In genomic region chr7:29854257-29854938, GRCh38 we compare ENCODE assay signal across 12 cellular contexts. TPM values are rescaled to one million over a fixed set of nuclear protein-coding genes. Genes with fewer than 3 reads are reported as not detected.
DNase-seq lines count a peak whose midpoint lies in the region; ATAC-seq, FAIRE-seq and TF ChIP-seq lines count a peak whose summit lies in the region.
"Had no signal": no experiment of that assay in that cellular context is flagged by ENCODE, and none has a peak within 500 bp of the region (broad histone marks: within the 10 kb centered on the region; RNA-seq: fewer than 3 reads in every experiment).

No MANE protein-coding gene starts in this region.

- no peak overlapping the region for H3K18ac ChIP-seq in mesendoderm (ENCODE audit: low read length)

- H3K79me2 ChIP-seq in K562 (ENCODE audit: control insufficient read depth, insufficient read depth, low read length) (no peaks in the 10 kb centered on the region), mesendoderm (ENCODE audit: control insufficient read depth, insufficient read depth, low read length) (no peaks in the 10 kb centered on the region)

- no peaks in the 10 kb centered on the region for H3K9me3 Mint-ChIP-seq in naive thymus-derived CD4-positive, alpha-beta T cell
- H3K9me3 Mint-ChIP-seq: activated T-cell treated with anti-CD3 and anti-CD28 coated beads, Interleukin-2, amount 50 U/mL, for 72 hours; CD4-positive, alpha-beta T cell; central memory CD8-positive, alpha-beta T cell had no signal

- no peak overlapping the region for H3K4me3 Mint-ChIP-seq in naive thymus-derived CD4-positive, alpha-beta T cell
- H3K4me3 Mint-ChIP-seq: activated T-cell treated with anti-CD3 and anti-CD28 coated beads, Interleukin-2, amount 50 U/mL, for 72 hours; CD4-positive, alpha-beta T cell; central memory CD8-positive, alpha-beta T cell had no signal

- in situ Hi-C loops in K562 (cut with MboI) = no loop called here

- 5% methylated on average over 8 of the region's 8 CpGs for WGBS in K562 (ENCODE audit: insufficient coverage, low coverage, missing lambda C conversion rate)
- WGBS in mesendoderm (ENCODE audit: extremely low coverage, insufficient coverage, low lambda C conversion rate) = no CpG with 5 or more reads among the region's 8 CpGs

- H2AFZ ChIP-seq in K562 (ENCODE audit: low read depth, low read length) = no peak overlapping the region

- H3K79me1 ChIP-seq in mesendoderm (ENCODE audit: low read length) = no peaks in the 10 kb centered on the region

- peak; percentile 70 for FAIRE-seq in K562 (lab: Jason Lieb, UNC)
- FAIRE-seq: pancreas had no signal

- no peak overlapping the region for H4K5ac ChIP-seq in mesendoderm (ENCODE audit: low read length)

- no peaks in the 10 kb centered on the region for H3K9me1 ChIP-seq in K562 (ENCODE audit: control insufficient read depth, insufficient read depth, low read length)

- no peak overlapping the region for H3K4ac ChIP-seq in mesendoderm (ENCODE audit: low read depth, low read length)

- H3K4me1 Mint-ChIP-seq in naive thymus-derived CD4-positive, alpha-beta T cell = no peaks in the 10 kb centered on the region
- H3K4me1 Mint-ChIP-seq: central memory CD8-positive, alpha-beta T cell had no signal

- no peaks in the 10 kb centered on the region for H3K9me3 ChIP-seq in K562 (replicated peaks; ENCODE audit: control insufficient read depth, insufficient read depth, low read depth, low read length)
- no peaks in the 10 kb centered on the region for H3K9me3 ChIP-seq in naive thymus-derived CD4-positive, alpha-beta T cell (ENCODE audit: control insufficient read depth in 2 of 3, low read length in 3 of 3)
- H3K9me3 ChIP-seq: pancreas had no signal

- TF ChIP-seq CTCF in K562 (IDR thresholded peaks at IDR 0.05 in 2 of 3, conservative IDR thresholded peaks at IDR 0.05 in 1 of 3; ENCODE audit: insufficient read depth in 2 of 3, low read depth in 1 of 3, low read length in 3 of 3) = peak; percentile 28 to 39 (median 37); a peak in 3 of 6 replicates

- H2BK120ac ChIP-seq in mesendoderm (ENCODE audit: low read depth, low read length) = no peak overlapping the region

- no peak overlapping the region for H4K8ac ChIP-seq in mesendoderm (ENCODE audit: low read depth, low read length)

- H3K4me3 ChIP-seq in K562 = no peak overlapping the region
- H3K4me3 ChIP-seq in mesendoderm (ENCODE audit: low read length) = no peak overlapping the region
- no peak overlapping the region for H3K4me3 ChIP-seq in naive thymus-derived CD4-positive, alpha-beta T cell (ENCODE audit: low read length)
- H3K4me3 ChIP-seq: pancreas had no signal

- H3K9ac ChIP-seq in K562 (ENCODE audit: insufficient read depth in 1 of 2, low read depth in 2 of 2, low read length in 2 of 2) = no peak overlapping the region
- H3K9ac ChIP-seq in mesendoderm (ENCODE audit: low read length) = no peak overlapping the region

- peak; percentile 87 for ATAC-seq in K562
- ATAC-seq in naive thymus-derived CD4-positive, alpha-beta T cell = no peak
- ATAC-seq: activated T-cell treated with anti-CD3 and anti-CD28 coated beads, Interleukin-2, amount 50 U/mL, for 72 hours; pancreas had no signal

- DNase-seq in ELR (ENCODE audit: low read depth) (peak; percentile 34), NCI-H1092 treated with DMSO at 0.1 percent for 48 hours (lab: John Stamatoyannopoulos, UW) (peak; percentile 37), K562 (ENCODE audit: extremely low read depth in 1 of 4, low spot score in 3 of 4) (peak in 2 of 4 experiments; percentile 35 to 42), mesendoderm (peak; percentile 69), NCI-H2227 (lab: John Stamatoyannopoulos, UW; ENCODE audit: unreplicated experiment) (no peak), C1 segment of cervical spinal cord (lab: John Stamatoyannopoulos, UW) (no peak)
- no peak for DNase-seq in activated T-cell treated with anti-CD3 and anti-CD28 coated beads, Interleukin-2, amount 50 U/mL, for 1 hour
- no peak for DNase-seq in naive thymus-derived CD4-positive, alpha-beta T cell
- DNase-seq: activated T-cell treated with anti-CD3 and anti-CD28 coated beads, Interleukin-2, amount 50 U/mL, for 72 hours; CD4-positive, alpha-beta T cell; pancreas had no signal

- H2BK5ac ChIP-seq in mesendoderm (ENCODE audit: low read length) = no peak overlapping the region

- H3K27ac ChIP-seq in K562 (ENCODE audit: extremely low read depth, low read depth, low read length) (no peak overlapping the region), mesendoderm (ENCODE audit: low read depth, low read length) (no peak overlapping the region)
- no peak overlapping the region for H3K27ac ChIP-seq in naive thymus-derived CD4-positive, alpha-beta T cell (ENCODE audit: low read depth, low read length)
- H3K27ac ChIP-seq: pancreas had no signal

- no peak overlapping the region for H3K23ac ChIP-seq in mesendoderm (ENCODE audit: low read length)

- H3K4me2 ChIP-seq in K562 (ENCODE audit: insufficient read depth, low read length) = no peak overlapping the region
- H3K4me2 ChIP-seq in mesendoderm (ENCODE audit: low read length) = no peak overlapping the region

- intact Hi-C loops in K562 (cut with micrococcal nuclease) = no loop called here
- intact Hi-C loops in naive thymus-derived CD4-positive, alpha-beta T cell (cut with micrococcal nuclease) = no loop called here

- no peak overlapping the region for H2AK5ac ChIP-seq in mesendoderm (ENCODE audit: low read length)

- no peak overlapping the region for H3K27ac Mint-ChIP-seq in naive thymus-derived CD4-positive, alpha-beta T cell
- H3K27ac Mint-ChIP-seq: activated T-cell treated with anti-CD3 and anti-CD28 coated beads, Interleukin-2, amount 50 U/mL, for 72 hours; CD4-positive, alpha-beta T cell had no signal

- H3K36me3 Mint-ChIP-seq in naive thymus-derived CD4-positive, alpha-beta T cell = no peaks in the 10 kb centered on the region

- TF ChIP-seq EP300 in K562 (IDR thresholded peaks at IDR 0.05; ENCODE audit: low read length) = no peak

- CTCF ChIA-PET in K562 (lab: Yijun Ruan, JAX; ENCODE audit: low intra/inter-chr PET ratio) = no interaction called here
- CTCF ChIA-PET in naive thymus-derived CD4-positive, alpha-beta T cell (lab: Charles Lee) = interaction anchor here (0.6 kb wide), 1 partner anchor 234 kb away, joined by 3 read pairs; no protein-coding TSS in a partner anchor

- POLR2A ChIA-PET in K562 (lab: Yijun Ruan, JAX) = interaction anchor here (0.6 to 0.7 kb wide), 2 partner anchors 117 to 193 kb away, joined by 3 read pairs; no protein-coding TSS in a partner anchor
- POLR2A ChIA-PET in naive thymus-derived CD4-positive, alpha-beta T cell (lab: Charles Lee) = no interaction called here

- H3K4me1 ChIP-seq in K562 (replicated peaks in 1 of 2; ENCODE audit: control insufficient read depth in 2 of 2, insufficient read depth in 2 of 2, low read length in 2 of 2) (peaks cover 0 to 2% of the 10 kb centered on the region in 2 experiments; a peak in 1 of 5 replicates), mesendoderm (ENCODE audit: control insufficient read depth, low read depth, low read length) (no peaks in the 10 kb centered on the region)
- no peaks in the 10 kb centered on the region for H3K4me1 ChIP-seq in naive thymus-derived CD4-positive, alpha-beta T cell (ENCODE audit: control insufficient read depth in 2 of 2, insufficient read depth in 2 of 2, low read length in 2 of 2)

- no TSS peak for BruUV-seq in K562 (replicated peaks; lab: Mats Ljungman, UMichigan)

- no peak for TF ChIP-seq RAD21 in K562 (CRISPR knock-in tag; conservative IDR thresholded peaks at IDR 0.05 in 1 of 2, IDR thresholded peaks at IDR 0.05 in 1 of 2)

- no peak overlapping the region for H2BK15ac ChIP-seq in mesendoderm (replicated peaks; ENCODE audit: low read depth)

- H3K36me3 ChIP-seq in K562 (ENCODE audit: control insufficient read depth, insufficient read depth, low read length) (no peaks in the 10 kb centered on the region), mesendoderm (ENCODE audit: control insufficient read depth, insufficient read depth, low read length) (no peaks in the 10 kb centered on the region)
- H3K36me3 ChIP-seq in naive thymus-derived CD4-positive, alpha-beta T cell (ENCODE audit: control insufficient read depth in 2 of 3, insufficient read depth in 3 of 3, low read length in 3 of 3) = no peaks in the 10 kb centered on the region
- H3K36me3 ChIP-seq: pancreas had no signal

- TF ChIP-seq POLR2A in K562 (conservative IDR thresholded peaks at IDR 0.05) = no peak

- no peaks in the 10 kb centered on the region for H4K20me1 ChIP-seq in K562 (replicated peaks; ENCODE audit: control insufficient read depth, insufficient read depth, low read length)

- no peak overlapping the region for H3K56ac ChIP-seq in mesendoderm (ENCODE audit: low read length)

- H3K27me3 ChIP-seq in K562 (ENCODE audit: control insufficient read depth in 2 of 2, insufficient read depth in 2 of 2, low read length in 2 of 2) (peaks cover 2 to 10% of the 10 kb centered on the region in 2 experiments; a peak in 3 of 5 replicates), mesendoderm (ENCODE audit: insufficient read depth, low read length, poor library complexity) (no peaks in the 10 kb centered on the region)
- H3K27me3 ChIP-seq in naive thymus-derived CD4-positive, alpha-beta T cell (ENCODE audit: control insufficient read depth in 2 of 2, insufficient read depth in 2 of 2, low read length in 2 of 2) = no peaks in the 10 kb centered on the region
- H3K27me3 ChIP-seq: pancreas had no signal

- peaks cover 0 to 18% (median 10%) of the 10 kb centered on the region in 5 donors for H3K27me3 Mint-ChIP-seq in naive thymus-derived CD4-positive, alpha-beta T cell

RNA-seq across cellular contexts. Expression of gene WIPF3, which starts 48.1 kb away (rescaled TPM):
- 3.7 and 6.2 TPM in 2 replicates for total RNA-seq in K562 (2011; cell fraction: chromatin; rRNA removed; ENCODE audit: low replicate concordance)
- total RNA-seq in K562 (2011; cell fraction: nucleolus; rRNA removed) = 1.7 and 2.1 TPM in 2 replicates
- total RNA-seq in K562 (2011; cell fraction: nucleoplasm; rRNA removed) = 3.0 and 6.9 TPM in 2 replicates
- total RNA-seq in K562 (2014; rRNA removed) (0.65 and 0.82 TPM in 2 replicates), K562 (2014; rRNA removed; fragmentation: Illumina TruSeq; extraction: Trizol) (0.47 and 0.54 TPM in 2 replicates), K562 (2015; rRNA removed; fragmentation: Illumina TruSeq; extraction: Trizol) (0.15 and 0.18 TPM in 2 replicates), K562 (2021) (2.6 and 2.7 TPM in 2 replicates)
- polyA plus RNA-seq in K562 (2011; rRNA removed) (1.7 and 2.2 TPM in 2 replicates), K562 (2014; fragmentation: Illumina TruSeq; extraction: Trizol) (1.9 and 2.2 TPM in 2 replicates), K562 (2014; fragmentation: Nextera tagmentation; extraction: Ambion mirVana) (1 to 10 TPM; 2.1 to 3.2 TPM), K562 (2014; rRNA removed) (0.82 and 1.0 TPM in 2 replicates)
- polyA plus RNA-seq in K562 (2011; cell fraction: cytosol; rRNA removed) = 0.95 and 1.7 TPM in 2 replicates
- polyA plus RNA-seq in K562 (2011; cell fraction: nucleus; rRNA removed) = 2.9 and 3.2 TPM in 2 replicates
- 1.5 and 2.2 TPM in 2 replicates for polyA plus RNA-seq in K562 (2012)
- 2.3 and 3.3 TPM in 2 replicates for polyA minus RNA-seq in K562 (2011; rRNA and poly(A)+ RNA removed)
- 3.7 and 4.6 TPM in 2 replicates for polyA minus RNA-seq in K562 (2011; cell fraction: cytosol; rRNA and poly(A)+ RNA removed)
- polyA minus RNA-seq in K562 (2011; cell fraction: nucleus; rRNA and poly(A)+ RNA removed) = 1.6 and 2.3 TPM in 2 replicates
- 5.9 TPM for polyA plus RNA-seq in mesendoderm (2013, experiment 1 of 2)
- 5.9 TPM for polyA plus RNA-seq in mesendoderm (2013, experiment 2 of 2)
- total RNA-seq in naive thymus-derived CD4-positive, alpha-beta T cell = under 1 TPM in 1 of 5 experiments, not detected in 4; 0.08 TPM
- polyA plus RNA-seq in naive thymus-derived CD4-positive, alpha-beta T cell = not detected
- total RNA-seq: activated T-cell treated with anti-CD3 and anti-CD28 coated beads, Interleukin-2, amount 50 U/mL, for 72 hours; CD4-positive, alpha-beta T cell had no signal

Comparison
In these comparisons a context has a peak if more than half of its experiments do, and no peak if none do; other contexts are left out.
1. DNase-seq: peak in ELR (single experiment), NCI-H1092 treated with DMSO at 0.1 percent for 48 hours (single experiment) and mesendoderm (single experiment); none in activated T-cell treated with anti-CD3 and anti-CD28 coated beads, Interleukin-2, amount 50 U/mL, for 1 hour (single experiment), naive thymus-derived CD4-positive, alpha-beta T cell (0 of 9), NCI-H2227 (single experiment) and C1 segment of cervical spinal cord (0 of 14).